ENCODE assay signal across 25 cellular contexts in the genomic region with DNA sequence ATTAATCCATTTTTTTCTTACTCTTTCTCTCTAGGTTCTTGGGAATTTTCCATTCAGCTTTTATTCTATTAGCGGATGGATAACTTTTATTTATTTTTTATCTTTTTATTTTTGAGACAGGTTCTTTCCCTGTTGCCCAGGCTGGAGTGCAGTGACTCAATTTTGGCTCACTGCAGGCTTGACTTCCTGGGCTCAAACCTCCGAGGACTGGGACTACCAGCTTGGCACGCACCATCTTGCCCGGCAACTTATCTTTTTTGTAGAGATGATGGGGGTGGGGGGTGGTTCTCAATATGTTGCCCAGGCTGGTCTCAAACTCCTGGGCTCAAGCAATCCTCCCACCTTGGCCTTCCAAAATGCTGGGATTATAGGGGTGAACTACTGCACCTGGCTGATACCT. TPM values are rescaled to one million over a fixed set of nuclear protein-coding genes. Genes with fewer than 3 reads are reported as not detected.
A peak's percentile ranks its signal among the peaks of the same experiment; 100 is the strongest.
DNase-seq lines count a peak whose midpoint lies in the region; ATAC-seq, FAIRE-seq and TF ChIP-seq lines count a peak whose summit lies in the region.
"Had no signal": no experiment of that assay in that cellular context is flagged by ENCODE, and none has a peak within 500 bp of the region (broad histone marks: within the 10 kb centered on the region; RNA-seq: fewer than 3 reads in every experiment).

No MANE protein-coding gene starts in this region.

- H4K20me1 ChIP-seq in SU-DHL-6 (ENCODE audit: low read depth, low read length) (no peaks in the 10 kb centered on the region), keratinocyte (ENCODE audit: control insufficient read depth, extremely low read depth, insufficient read depth, low read length) (no peaks in the 10 kb centered on the region)

- H3K4me3 ChIP-seq in SU-DHL-6 (ENCODE audit: insufficient read depth, low read length, poor library complexity, severe bottlenecking) (no peak overlapping the region), keratinocyte (ENCODE audit: control insufficient read depth in 2 of 3, extremely low read depth in 1 of 3, insufficient read depth in 2 of 3, low read depth in 1 of 3, low read length in 3 of 3) (no peak overlapping the region), right atrium auricular region (no peak overlapping the region)
- H3K4me3 ChIP-seq: A549, Peyer's patch, SJCRH30 had no signal

- no peaks in the 10 kb centered on the region for H3K27me3 ChIP-seq in SU-DHL-6 (ENCODE audit: low read length)
- H3K27me3 ChIP-seq in keratinocyte (ENCODE audit: control insufficient read depth, extremely low read depth, insufficient read depth, low read length): no peaks in the 10 kb centered on the region
- H3K27me3 ChIP-seq in right atrium auricular region: no peaks in the 10 kb centered on the region
- H3K27me3 ChIP-seq: BE2C, Peyer's patch, SJCRH30 had no signal

- ATAC-seq in Right ventricle myocardium inferior (no peak), GM21367 (IDR thresholded peaks at IDR 0.05; ENCODE audit: unreplicated experiment) (no peak), GM21360 (IDR thresholded peaks at IDR 0.05; ENCODE audit: unreplicated experiment) (no peak)
- ATAC-seq: A549 had no signal

- H3K9me3 ChIP-seq in SU-DHL-6 (ENCODE audit: insufficient read depth, low read length) (no peaks in the 10 kb centered on the region), keratinocyte (ENCODE audit: control insufficient read depth, low read depth, low read length) (no peaks in the 10 kb centered on the region), right atrium auricular region (no peaks in the 10 kb centered on the region)
- H3K9me3 ChIP-seq: A549, BE2C, Peyer's patch had no signal

- no peak overlapping the region for H3K27ac ChIP-seq in SU-DHL-6 (ENCODE audit: low read depth, low read length)
- H3K27ac ChIP-seq in keratinocyte (ENCODE audit: control insufficient read depth, insufficient read depth, low read length): peak overlapping the region; percentile 32
- H3K27ac ChIP-seq in right atrium auricular region: no peak overlapping the region
- H3K27ac ChIP-seq: A549, KMS-11, Peyer's patch, SJCRH30 had no signal

- no peak for FAIRE-seq in keratinocyte (lab: Jason Lieb, UNC)
- FAIRE-seq: A549, GM12891, H54, HTR-8/SVneo had no signal

- intact Hi-C loops in cardiac septum (cut with DNase I) (loop anchor here (5.0 kb wide), 1 partner anchor 1147 kb away; the partner anchor contains the start of gene PPP1R15B), Right ventricle myocardium inferior (cut with DNase I) (no loop called here)

- H3K9ac ChIP-seq in SU-DHL-6 (ENCODE audit: low read length): no peak overlapping the region
- no peak overlapping the region for H3K9ac ChIP-seq in keratinocyte (ENCODE audit: control insufficient read depth, extremely low read depth, insufficient read depth, low read length)
- H3K9ac ChIP-seq: KMS-11 had no signal

- no peaks in the 10 kb centered on the region for H3K9me1 ChIP-seq in keratinocyte (ENCODE audit: control insufficient read depth, extremely low read depth, insufficient read depth, low read length)

- H3K79me2 ChIP-seq in SU-DHL-6 (ENCODE audit: insufficient read depth, low read length) (no peaks in the 10 kb centered on the region), keratinocyte (ENCODE audit: control insufficient read depth, insufficient read depth, low read length) (no peaks in the 10 kb centered on the region)

- dilution Hi-C loops in keratinocyte (cut with MboI; ENCODE audit: extremely low pct_ligation_motif_present, low sequenced_read_pairs): loop anchor here (25.0 kb wide), 1 partner anchor 228 kb away; the partner anchor contains the start of gene PPFIA4

- H3K4me1 ChIP-seq in keratinocyte (ENCODE audit: control insufficient read depth, extremely low read depth, insufficient read depth, low read length): peaks cover 29% of the 10 kb centered on the region
- H3K4me1 ChIP-seq in right atrium auricular region: peaks cover 0 to 15% of the 10 kb centered on the region in 2 donors

- H3K9me2 ChIP-seq in SU-DHL-6 (replicated peaks; ENCODE audit: insufficient read depth, low read length): no peaks in the 10 kb centered on the region

- H3K36me3 ChIP-seq in SU-DHL-6 (ENCODE audit: low read length) (no peaks in the 10 kb centered on the region), keratinocyte (ENCODE audit: control insufficient read depth in 2 of 2, extremely low read depth in 1 of 2, insufficient read depth in 2 of 2, low read length in 2 of 2) (no peaks in the 10 kb centered on the region), right atrium auricular region (no peaks in the 10 kb centered on the region)
- H3K36me3 ChIP-seq: BE2C, Peyer's patch, SJCRH30 had no signal

- TF ChIP-seq CTCF in SU-DHL-6 (IDR thresholded peaks at IDR 0.05; ENCODE audit: insufficient read depth, low read length, poor library complexity, severe bottlenecking) (no peak), keratinocyte (optimal IDR thresholded peaks at IDR 0.05 in 1 of 3, IDR thresholded peaks at IDR 0.05 in 1 of 3, conservative IDR thresholded peaks at IDR 0.05 in 1 of 3; ENCODE audit: extremely low read depth in 1 of 3, insufficient read depth in 2 of 3, low read length in 3 of 3) (no peak), right atrium auricular region (IDR thresholded peaks at IDR 0.05) (no peak)

- H2AFZ ChIP-seq in SU-DHL-6 (ENCODE audit: low read depth, low read length, severe bottlenecking): no peak overlapping the region
- peak overlapping the region; percentile 46 for H2AFZ ChIP-seq in keratinocyte (ENCODE audit: control insufficient read depth, low read length)

- H3K4me2 ChIP-seq in SU-DHL-6 (ENCODE audit: low read depth, low read length, poor library complexity, severe bottlenecking) (peak overlapping the region; percentile 23), keratinocyte (ENCODE audit: control insufficient read depth, extremely low read depth, insufficient read depth, low read depth, low read length) (peak overlapping the region; percentile 58)
- H3K4me2 ChIP-seq: A549, KMS-11 had no signal

- peaks cover 1% of the 10 kb centered on the region; the same call in 1 of the 2 replicates for H3F3A ChIP-seq in SU-DHL-6 (ENCODE audit: insufficient read depth)

- DNase-seq in cardiac septum (ENCODE audit: low spot score) (peak; percentile 26), Right ventricle myocardium inferior (ENCODE audit: missing footprints) (no peak), keratinocyte (ENCODE audit: low read depth, low spot score) (no peak), right atrium auricular region (ENCODE audit: low spot score) (no peak)
- DNase-seq: BE2C; CD4-positive, alpha-beta T cell; COR-L47; DND-41; MV-4-11; NCI-H1105 treated with DMSO at 0.1 percent for 48 hours; NCI-H2029 treated with DMSO at 0.1 percent for 48 hours; NCI-H2171; NCI-H345; NCI-H526 treated with DMSO at 0.1 percent for 48 hours; Peyer's patch; SJCRH30 had no signal

RNA-seq across cellular contexts. Expression of gene CHIT1, which starts 36.1 kb away (rescaled TPM):
- not detected for total RNA-seq in cardiac septum
- 0.51 TPM for total RNA-seq in Right ventricle myocardium inferior
- polyA plus RNA-seq in keratinocyte: 0.14 TPM in 1 of 3 replicates, not detected in the others
- polyA plus RNA-seq in keratinocyte (2011; ENCODE audit: low read depth): not detected
- polyA plus RNA-seq in keratinocyte (2011; cell fraction: cytosol; rRNA removed): not detected in 2 replicates
- polyA plus RNA-seq in keratinocyte (2011; cell fraction: nucleus; rRNA removed): 0.06 and 0.08 TPM in 2 replicates
- not detected in 2 replicates for polyA plus RNA-seq in keratinocyte (2012; ENCODE audit: low replicate concordance)
- polyA minus RNA-seq in keratinocyte: 0.03 TPM in 2 of 3 replicates, not detected in the other
- polyA minus RNA-seq in keratinocyte (2011; cell fraction: cytosol; rRNA and poly(A)+ RNA removed): not detected
- polyA minus RNA-seq in keratinocyte (2011; cell fraction: nucleus; rRNA and poly(A)+ RNA removed): 0.16 TPM in 1 of 2 replicates, not detected in the other
- total RNA-seq in right atrium auricular region: not detected
- total RNA-seq: G401 had no signal
- polyA plus RNA-seq: A549 had no signal

RNA-seq across cellular contexts. Expression of gene BTG2, which starts 39.8 kb away (rescaled TPM):
- total RNA-seq in cardiac septum (54.2 TPM), Right ventricle myocardium inferior (44.8 TPM), right atrium auricular region (100 to 1,000 TPM; 132 to 254 TPM)
- 52.4 to 230 TPM (median 117 TPM) in 3 replicates for polyA plus RNA-seq in keratinocyte
- 28.0 TPM for polyA plus RNA-seq in keratinocyte (2011; ENCODE audit: low read depth)
- polyA plus RNA-seq in keratinocyte (2011; cell fraction: cytosol; rRNA removed): 84.3 and 101 TPM in 2 replicates
- 278 and 325 TPM in 2 replicates for polyA plus RNA-seq in keratinocyte (2011; cell fraction: nucleus; rRNA removed)
- 34.6 and 187 TPM in 2 replicates for polyA plus RNA-seq in keratinocyte (2012; ENCODE audit: low replicate concordance)
- polyA minus RNA-seq in keratinocyte: 23.8 to 191 TPM (median 82.3 TPM) in 3 replicates
- polyA minus RNA-seq in keratinocyte (2011; cell fraction: cytosol; rRNA and poly(A)+ RNA removed): 155 TPM
- 145 and 173 TPM in 2 replicates for polyA minus RNA-seq in keratinocyte (2011; cell fraction: nucleus; rRNA and poly(A)+ RNA removed)
